ENCODE assay signal across 17 cellular contexts in genomic region chr6:119484598-119484997, GRCh38.
DNase-seq lines count a peak whose midpoint lies in the region; ATAC-seq, FAIRE-seq and TF ChIP-seq lines count a peak whose summit lies in the region.
"Had no signal": no experiment of that assay in that cellular context is flagged by ENCODE, and none has a peak within 500 bp of the region (broad histone marks: within the 10 kb centered on the region; RNA-seq: fewer than 3 reads in every experiment).

No MANE protein-coding gene starts in this region.

- no peak for ATAC-seq in HG02678 (IDR thresholded peaks at IDR 0.05; ENCODE audit: unreplicated experiment)
- no peak for ATAC-seq in GM19463 (IDR thresholded peaks at IDR 0.05; ENCODE audit: unreplicated experiment)
- ATAC-seq: A549 had no signal

- H3K4me3 ChIP-seq in astrocyte of the spinal cord (ENCODE audit: low read depth, low read length): no peak overlapping the region
- H3K4me3 ChIP-seq: A549, SK-N-MC, transverse colon had no signal

- in situ Hi-C loops in astrocyte of the spinal cord (cut with HindIII; ENCODE audit: low sequenced_read_pairs): no loop called here

- TF ChIP-seq CTCF in astrocyte of the spinal cord (IDR thresholded peaks at IDR 0.05; ENCODE audit: low read depth, low read length): no peak

- DNase-seq in SIG-M5 treated with dmso at 0.1 percent for 504 hours (lab: John Stamatoyannopoulos, UW; ENCODE audit: unreplicated experiment) (peak; percentile 35), SIG-M5 (lab: John Stamatoyannopoulos, UW) (no peak), astrocyte of the spinal cord (ENCODE audit: low read depth, low spot score) (peak; percentile 88), urothelium cell line (ENCODE audit: low spot score) (peak; percentile 12), inferior parietal cortex (ENCODE audit: extremely low spot score) (no peak)
- DNase-seq: activated CD4-positive, alpha-beta T cell treated with anti-CD3 and anti-CD28 coated beads for 48 hours; activated naive CD4-positive, alpha-beta T cell treated with anti-CD3 and anti-CD28 coated beads, Interleukin-2, amount 10 ng/mL, durations not matched to agents 7 days and 5 days; endodermal cell; H7; MM.1S; NCI-H345; transverse colon had no signal

- FAIRE-seq in islet of Langerhans (lab: Jason Lieb, UNC) (peak; percentile 41), urothelium cell line (lab: Jason Lieb, UNC) (no peak)
- FAIRE-seq: A549 had no signal

Comparison
In these comparisons a context has a peak if more than half of its experiments do, and no peak if none do; other contexts are left out.
1. DNase-seq: peak in SIG-M5 treated with dmso at 0.1 percent for 504 hours (single experiment), astrocyte of the spinal cord (single experiment) and urothelium cell line (single experiment); none in SIG-M5 (single experiment) and inferior parietal cortex (single experiment).